Comparison of ENCODE assay signal across 2 cellular contexts in the genomic region with DNA sequence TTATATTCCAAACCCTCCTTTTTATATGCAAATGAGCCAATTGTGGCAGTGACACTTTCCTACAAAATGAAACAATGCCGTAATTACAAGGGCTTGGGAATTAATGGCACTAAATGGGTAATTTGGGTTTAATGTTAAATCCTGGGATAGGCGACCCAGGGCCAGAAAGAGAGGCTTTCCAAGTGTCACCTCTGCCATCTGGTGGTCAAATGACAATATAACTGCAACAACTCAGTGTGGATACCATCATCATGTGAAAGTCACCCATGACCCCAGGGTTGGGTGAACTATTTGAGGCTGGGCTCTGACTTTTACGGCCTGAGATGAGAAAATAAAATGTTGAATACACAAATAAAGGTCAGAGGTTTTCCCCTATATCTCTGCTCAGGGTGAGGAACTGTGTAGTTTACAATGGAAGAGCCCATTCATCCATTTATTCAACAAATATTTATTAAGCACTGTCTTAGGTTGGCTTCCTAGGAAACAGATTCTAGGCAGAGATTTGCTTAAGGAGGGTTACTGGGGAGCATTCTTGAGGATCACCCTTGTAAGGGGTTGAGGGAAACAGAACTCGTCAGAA.
TF ChIP-seq lines count a peak whose summit lies in the region.

No MANE protein-coding gene starts in this region.

TF ChIP-seq in SK-N-SH treated with all-trans-retinoic acid at 6 μM for 48 hours, 23 proteins besides CTCF, POLR2A, EP300 and RAD21:
- TF ChIP-seq, protein P1, sequence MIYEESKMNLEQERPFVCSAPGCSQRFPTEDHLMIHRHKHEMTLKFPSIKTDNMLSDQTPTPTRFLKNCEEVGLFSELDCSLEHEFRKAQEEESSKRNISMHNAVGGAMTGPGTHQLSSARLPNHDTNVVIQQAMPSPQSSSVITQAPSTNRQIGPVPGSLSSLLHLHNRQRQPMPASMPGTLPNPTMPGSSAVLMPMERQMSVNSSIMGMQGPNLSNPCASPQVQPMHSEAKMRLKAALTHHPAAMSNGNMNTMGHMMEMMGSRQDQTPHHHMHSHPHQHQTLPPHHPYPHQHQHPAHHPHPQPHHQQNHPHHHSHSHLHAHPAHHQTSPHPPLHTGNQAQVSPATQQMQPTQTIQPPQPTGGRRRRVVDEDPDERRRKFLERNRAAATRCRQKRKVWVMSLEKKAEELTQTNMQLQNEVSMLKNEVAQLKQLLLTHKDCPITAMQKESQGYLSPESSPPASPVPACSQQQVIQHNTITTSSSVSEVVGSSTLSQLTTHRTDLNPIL (CRISPR knock-in tag; IDR thresholded peaks at IDR 0.05; ENCODE audit: low read depth): no peak
- no peak for TF ChIP-seq ESRRG (CRISPR knock-in tag; IDR thresholded peaks at IDR 0.05)
- TF ChIP-seq ZNF8 (CRISPR knock-in tag; IDR thresholded peaks at IDR 0.05): no peak
- TF ChIP-seq, protein P2, sequence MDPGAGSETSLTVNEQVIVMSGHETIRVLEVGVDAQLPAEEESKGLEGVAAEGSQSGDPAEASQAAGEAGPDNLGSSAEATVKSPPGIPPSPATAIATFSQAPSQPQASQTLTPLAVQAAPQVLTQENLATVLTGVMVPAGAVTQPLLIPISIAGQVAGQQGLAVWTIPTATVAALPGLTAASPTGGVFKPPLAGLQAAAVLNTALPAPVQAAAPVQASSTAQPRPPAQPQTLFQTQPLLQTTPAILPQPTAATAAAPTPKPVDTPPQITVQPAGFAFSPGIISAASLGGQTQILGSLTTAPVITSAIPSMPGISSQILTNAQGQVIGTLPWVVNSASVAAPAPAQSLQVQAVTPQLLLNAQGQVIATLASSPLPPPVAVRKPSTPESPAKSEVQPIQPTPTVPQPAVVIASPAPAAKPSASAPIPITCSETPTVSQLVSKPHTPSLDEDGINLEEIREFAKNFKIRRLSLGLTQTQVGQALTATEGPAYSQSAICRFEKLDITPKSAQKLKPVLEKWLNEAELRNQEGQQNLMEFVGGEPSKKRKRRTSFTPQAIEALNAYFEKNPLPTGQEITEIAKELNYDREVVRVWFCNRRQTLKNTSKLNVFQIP (CRISPR knock-in tag; IDR thresholded peaks at IDR 0.05; ENCODE audit: borderline replicate concordance, low read depth): no peak
- no peak for TF ChIP-seq RARB (CRISPR knock-in tag; IDR thresholded peaks at IDR 0.05)

TF ChIP-seq in HepG2, 621 proteins besides CTCF, POLR2A, EP300 and RAD21 (continues in another document):
- TF ChIP-seq SRF (IDR thresholded peaks at IDR 0.05; ENCODE audit: low read depth, low read length): no peak
- TF ChIP-seq, protein P3, sequence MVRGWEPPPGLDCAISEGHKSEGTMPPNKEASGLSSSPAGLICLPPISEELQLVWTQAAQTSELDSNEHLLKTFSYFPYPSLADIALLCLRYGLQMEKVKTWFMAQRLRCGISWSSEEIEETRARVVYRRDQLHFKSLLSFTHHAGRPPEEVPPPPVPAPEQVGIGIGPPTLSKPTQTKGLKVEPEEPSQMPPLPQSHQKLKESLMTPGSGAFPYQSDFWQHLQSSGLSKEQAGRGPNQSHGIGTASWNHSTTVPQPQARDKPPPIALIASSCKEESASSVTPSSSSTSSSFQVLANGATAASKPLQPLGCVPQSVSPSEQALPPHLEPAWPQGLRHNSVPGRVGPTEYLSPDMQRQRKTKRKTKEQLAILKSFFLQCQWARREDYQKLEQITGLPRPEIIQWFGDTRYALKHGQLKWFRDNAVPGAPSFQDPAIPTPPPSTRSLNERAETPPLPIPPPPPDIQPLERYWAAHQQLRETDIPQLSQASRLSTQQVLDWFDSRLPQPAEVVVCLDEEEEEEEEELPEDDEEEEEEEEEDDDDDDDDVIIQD (CRISPR knock-in tag; IDR thresholded peaks at IDR 0.05; ENCODE audit: low read depth): 0 out of 2 replicates have a peak, but pooled peaks have one; percentile 12
- no peak for TF ChIP-seq ZNF3 (CRISPR knock-in tag; IDR thresholded peaks at IDR 0.05)
- no peak for TF ChIP-seq ZFP41 (CRISPR knock-in tag; IDR thresholded peaks at IDR 0.05; ENCODE audit: borderline replicate concordance)
- no peak for TF ChIP-seq ONECUT2 (CRISPR knock-in tag; IDR thresholded peaks at IDR 0.05)
- 0 out of 2 replicates have a peak, but pooled peaks have one; percentile 16 for TF ChIP-seq FOXK1 (CRISPR knock-in tag; IDR thresholded peaks at IDR 0.05; ENCODE audit: borderline replicate concordance, low read depth)
- TF ChIP-seq MAFF (IDR thresholded peaks at IDR 0.05; ENCODE audit: low read depth, low read length): no peak
- TF ChIP-seq SP2 (CRISPR knock-in tag; IDR thresholded peaks at IDR 0.05): no peak
- TF ChIP-seq ZNF296 (CRISPR knock-in tag; conservative IDR thresholded peaks at IDR 0.05): no peak
- TF ChIP-seq, protein P4, sequence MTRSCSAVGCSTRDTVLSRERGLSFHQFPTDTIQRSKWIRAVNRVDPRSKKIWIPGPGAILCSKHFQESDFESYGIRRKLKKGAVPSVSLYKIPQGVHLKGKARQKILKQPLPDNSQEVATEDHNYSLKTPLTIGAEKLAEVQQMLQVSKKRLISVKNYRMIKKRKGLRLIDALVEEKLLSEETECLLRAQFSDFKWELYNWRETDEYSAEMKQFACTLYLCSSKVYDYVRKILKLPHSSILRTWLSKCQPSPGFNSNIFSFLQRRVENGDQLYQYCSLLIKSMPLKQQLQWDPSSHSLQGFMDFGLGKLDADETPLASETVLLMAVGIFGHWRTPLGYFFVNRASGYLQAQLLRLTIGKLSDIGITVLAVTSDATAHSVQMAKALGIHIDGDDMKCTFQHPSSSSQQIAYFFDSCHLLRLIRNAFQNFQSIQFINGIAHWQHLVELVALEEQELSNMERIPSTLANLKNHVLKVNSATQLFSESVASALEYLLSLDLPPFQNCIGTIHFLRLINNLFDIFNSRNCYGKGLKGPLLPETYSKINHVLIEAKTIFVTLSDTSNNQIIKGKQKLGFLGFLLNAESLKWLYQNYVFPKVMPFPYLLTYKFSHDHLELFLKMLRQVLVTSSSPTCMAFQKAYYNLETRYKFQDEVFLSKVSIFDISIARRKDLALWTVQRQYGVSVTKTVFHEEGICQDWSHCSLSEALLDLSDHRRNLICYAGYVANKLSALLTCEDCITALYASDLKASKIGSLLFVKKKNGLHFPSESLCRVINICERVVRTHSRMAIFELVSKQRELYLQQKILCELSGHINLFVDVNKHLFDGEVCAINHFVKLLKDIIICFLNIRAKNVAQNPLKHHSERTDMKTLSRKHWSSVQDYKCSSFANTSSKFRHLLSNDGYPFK (CRISPR knock-in tag; IDR thresholded peaks at IDR 0.05; ENCODE audit: borderline replicate concordance): no peak
- no peak for TF ChIP-seq DNMT3B (CRISPR knock-in tag; conservative IDR thresholded peaks at IDR 0.05)
- no peak for TF ChIP-seq ZNF30 (CRISPR knock-in tag; IDR thresholded peaks at IDR 0.05)
- no peak for TF ChIP-seq ZNF790 (CRISPR knock-in tag; IDR thresholded peaks at IDR 0.05; ENCODE audit: borderline replicate concordance)
- TF ChIP-seq IKZF4 (CRISPR knock-in tag; IDR thresholded peaks at IDR 0.05; ENCODE audit: borderline replicate concordance, low read depth, not compliant biosample characterization): no peak
- TF ChIP-seq ZFP36 (IDR thresholded peaks at IDR 0.05; ENCODE audit: borderline replicate concordance, low read depth, low read length, partially characterized antibody): no peak
- no peak for TF ChIP-seq IRF2 (CRISPR knock-in tag; IDR thresholded peaks at IDR 0.05)
- TF ChIP-seq MYNN (CRISPR knock-in tag; IDR thresholded peaks at IDR 0.05; ENCODE audit: low read depth): no peak
- TF ChIP-seq ZNF746 (CRISPR knock-in tag; IDR thresholded peaks at IDR 0.05): no peak
- TF ChIP-seq, protein P5, sequence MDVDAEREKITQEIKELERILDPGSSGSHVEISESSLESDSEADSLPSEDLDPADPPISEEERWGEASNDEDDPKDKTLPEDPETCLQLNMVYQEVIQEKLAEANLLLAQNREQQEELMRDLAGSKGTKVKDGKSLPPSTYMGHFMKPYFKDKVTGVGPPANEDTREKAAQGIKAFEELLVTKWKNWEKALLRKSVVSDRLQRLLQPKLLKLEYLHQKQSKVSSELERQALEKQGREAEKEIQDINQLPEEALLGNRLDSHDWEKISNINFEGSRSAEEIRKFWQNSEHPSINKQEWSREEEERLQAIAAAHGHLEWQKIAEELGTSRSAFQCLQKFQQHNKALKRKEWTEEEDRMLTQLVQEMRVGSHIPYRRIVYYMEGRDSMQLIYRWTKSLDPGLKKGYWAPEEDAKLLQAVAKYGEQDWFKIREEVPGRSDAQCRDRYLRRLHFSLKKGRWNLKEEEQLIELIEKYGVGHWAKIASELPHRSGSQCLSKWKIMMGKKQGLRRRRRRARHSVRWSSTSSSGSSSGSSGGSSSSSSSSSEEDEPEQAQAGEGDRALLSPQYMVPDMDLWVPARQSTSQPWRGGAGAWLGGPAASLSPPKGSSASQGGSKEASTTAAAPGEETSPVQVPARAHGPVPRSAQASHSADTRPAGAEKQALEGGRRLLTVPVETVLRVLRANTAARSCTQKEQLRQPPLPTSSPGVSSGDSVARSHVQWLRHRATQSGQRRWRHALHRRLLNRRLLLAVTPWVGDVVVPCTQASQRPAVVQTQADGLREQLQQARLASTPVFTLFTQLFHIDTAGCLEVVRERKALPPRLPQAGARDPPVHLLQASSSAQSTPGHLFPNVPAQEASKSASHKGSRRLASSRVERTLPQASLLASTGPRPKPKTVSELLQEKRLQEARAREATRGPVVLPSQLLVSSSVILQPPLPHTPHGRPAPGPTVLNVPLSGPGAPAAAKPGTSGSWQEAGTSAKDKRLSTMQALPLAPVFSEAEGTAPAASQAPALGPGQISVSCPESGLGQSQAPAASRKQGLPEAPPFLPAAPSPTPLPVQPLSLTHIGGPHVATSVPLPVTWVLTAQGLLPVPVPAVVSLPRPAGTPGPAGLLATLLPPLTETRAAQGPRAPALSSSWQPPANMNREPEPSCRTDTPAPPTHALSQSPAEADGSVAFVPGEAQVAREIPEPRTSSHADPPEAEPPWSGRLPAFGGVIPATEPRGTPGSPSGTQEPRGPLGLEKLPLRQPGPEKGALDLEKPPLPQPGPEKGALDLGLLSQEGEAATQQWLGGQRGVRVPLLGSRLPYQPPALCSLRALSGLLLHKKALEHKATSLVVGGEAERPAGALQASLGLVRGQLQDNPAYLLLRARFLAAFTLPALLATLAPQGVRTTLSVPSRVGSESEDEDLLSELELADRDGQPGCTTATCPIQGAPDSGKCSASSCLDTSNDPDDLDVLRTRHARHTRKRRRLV (CRISPR knock-in tag; IDR thresholded peaks at IDR 0.05): no peak
- TF ChIP-seq, protein P6, sequence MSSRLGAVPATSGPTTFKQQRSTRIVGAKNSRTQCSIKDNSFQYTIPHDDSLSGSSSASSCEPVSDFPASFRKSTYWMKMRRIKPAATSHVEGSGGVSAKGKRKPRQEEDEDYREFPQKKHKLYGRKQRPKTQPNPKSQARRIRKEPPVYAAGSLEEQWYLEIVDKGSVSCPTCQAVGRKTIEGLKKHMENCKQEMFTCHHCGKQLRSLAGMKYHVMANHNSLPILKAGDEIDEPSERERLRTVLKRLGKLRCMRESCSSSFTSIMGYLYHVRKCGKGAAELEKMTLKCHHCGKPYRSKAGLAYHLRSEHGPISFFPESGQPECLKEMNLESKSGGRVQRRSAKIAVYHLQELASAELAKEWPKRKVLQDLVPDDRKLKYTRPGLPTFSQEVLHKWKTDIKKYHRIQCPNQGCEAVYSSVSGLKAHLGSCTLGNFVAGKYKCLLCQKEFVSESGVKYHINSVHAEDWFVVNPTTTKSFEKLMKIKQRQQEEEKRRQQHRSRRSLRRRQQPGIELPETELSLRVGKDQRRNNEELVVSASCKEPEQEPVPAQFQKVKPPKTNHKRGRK (CRISPR knock-in tag; IDR thresholded peaks at IDR 0.05): no peak
- TF ChIP-seq KLF16 (CRISPR knock-in tag; IDR thresholded peaks at IDR 0.05): no peak
- TF ChIP-seq NR2F1 (CRISPR knock-in tag; IDR thresholded peaks at IDR 0.05): 0 out of 4 replicates have a peak, but pooled peaks of 1 of the 2 experiments have one; percentile 10
- TF ChIP-seq TEAD3 (CRISPR knock-in tag; optimal IDR thresholded peaks at IDR 0.05; ENCODE audit: borderline replicate concordance): peak; percentile 7
- no peak for TF ChIP-seq ERF (CRISPR knock-in tag; IDR thresholded peaks at IDR 0.05)
- TF ChIP-seq SUZ12 (IDR thresholded peaks at IDR 0.05; ENCODE audit: low read depth, low read length): 0 out of 2 replicates have a peak, but pooled peaks have one; percentile 8
- no peak for TF ChIP-seq CC2D1A (CRISPR knock-in tag; IDR thresholded peaks at IDR 0.05)
- no peak for TF ChIP-seq FOXJ3 (CRISPR knock-in tag; IDR thresholded peaks at IDR 0.05; ENCODE audit: borderline replicate concordance)
- TF ChIP-seq DPF2 (CRISPR knock-in tag; IDR thresholded peaks at IDR 0.05; ENCODE audit: borderline replicate concordance, low read depth): no peak
- no peak for TF ChIP-seq ARHGAP35 (CRISPR knock-in tag; IDR thresholded peaks at IDR 0.05; ENCODE audit: borderline replicate concordance)
- TF ChIP-seq, protein P7, sequence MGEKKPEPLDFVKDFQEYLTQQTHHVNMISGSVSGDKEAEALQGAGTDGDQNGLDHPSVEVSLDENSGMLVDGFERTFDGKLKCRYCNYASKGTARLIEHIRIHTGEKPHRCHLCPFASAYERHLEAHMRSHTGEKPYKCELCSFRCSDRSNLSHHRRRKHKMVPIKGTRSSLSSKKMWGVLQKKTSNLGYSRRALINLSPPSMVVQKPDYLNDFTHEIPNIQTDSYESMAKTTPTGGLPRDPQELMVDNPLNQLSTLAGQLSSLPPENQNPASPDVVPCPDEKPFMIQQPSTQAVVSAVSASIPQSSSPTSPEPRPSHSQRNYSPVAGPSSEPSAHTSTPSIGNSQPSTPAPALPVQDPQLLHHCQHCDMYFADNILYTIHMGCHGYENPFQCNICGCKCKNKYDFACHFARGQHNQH (CRISPR knock-in tag; IDR thresholded peaks at IDR 0.05): 0 out of 2 replicates have a peak, but pooled peaks have one; percentile 24
- TF ChIP-seq, protein P8, sequence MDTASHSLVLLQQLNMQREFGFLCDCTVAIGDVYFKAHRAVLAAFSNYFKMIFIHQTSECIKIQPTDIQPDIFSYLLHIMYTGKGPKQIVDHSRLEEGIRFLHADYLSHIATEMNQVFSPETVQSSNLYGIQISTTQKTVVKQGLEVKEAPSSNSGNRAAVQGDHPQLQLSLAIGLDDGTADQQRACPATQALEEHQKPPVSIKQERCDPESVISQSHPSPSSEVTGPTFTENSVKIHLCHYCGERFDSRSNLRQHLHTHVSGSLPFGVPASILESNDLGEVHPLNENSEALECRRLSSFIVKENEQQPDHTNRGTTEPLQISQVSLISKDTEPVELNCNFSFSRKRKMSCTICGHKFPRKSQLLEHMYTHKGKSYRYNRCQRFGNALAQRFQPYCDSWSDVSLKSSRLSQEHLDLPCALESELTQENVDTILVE (CRISPR knock-in tag; IDR thresholded peaks at IDR 0.05): peak; percentile 32; the same call in 1 of the 2 replicates
- no peak for TF ChIP-seq ZNF841 (CRISPR knock-in tag; IDR thresholded peaks at IDR 0.05; ENCODE audit: borderline replicate concordance)
- TF ChIP-seq, protein P9, sequence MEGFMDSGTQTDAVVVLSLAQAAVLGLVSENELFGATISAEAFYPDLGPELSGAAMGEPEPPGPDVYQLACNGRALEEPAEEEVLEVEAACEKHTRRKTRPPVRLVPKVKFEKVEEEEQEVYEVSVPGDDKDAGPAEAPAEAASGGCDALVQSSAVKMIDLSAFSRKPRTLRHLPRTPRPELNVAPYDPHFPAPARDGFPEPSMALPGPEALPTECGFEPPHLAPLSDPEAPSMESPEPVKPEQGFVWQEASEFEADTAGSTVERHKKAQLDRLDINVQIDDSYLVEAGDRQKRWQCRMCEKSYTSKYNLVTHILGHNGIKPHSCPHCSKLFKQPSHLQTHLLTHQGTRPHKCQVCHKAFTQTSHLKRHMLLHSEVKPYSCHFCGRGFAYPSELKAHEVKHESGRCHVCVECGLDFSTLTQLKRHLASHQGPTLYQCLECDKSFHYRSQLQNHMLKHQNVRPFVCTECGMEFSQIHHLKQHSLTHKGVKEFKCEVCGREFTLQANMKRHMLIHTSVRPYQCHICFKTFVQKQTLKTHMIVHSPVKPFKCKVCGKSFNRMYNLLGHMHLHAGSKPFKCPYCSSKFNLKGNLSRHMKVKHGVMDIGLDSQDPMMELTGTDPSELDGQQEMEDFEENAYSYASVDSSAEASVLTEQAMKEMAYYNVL (CRISPR knock-in tag; IDR thresholded peaks at IDR 0.05; ENCODE audit: borderline replicate concordance): no peak
- no peak; the same call in 1 of the 2 replicates for TF ChIP-seq GATAD2A (CRISPR knock-in tag; IDR thresholded peaks at IDR 0.05)
